In the genomic region with DNA sequence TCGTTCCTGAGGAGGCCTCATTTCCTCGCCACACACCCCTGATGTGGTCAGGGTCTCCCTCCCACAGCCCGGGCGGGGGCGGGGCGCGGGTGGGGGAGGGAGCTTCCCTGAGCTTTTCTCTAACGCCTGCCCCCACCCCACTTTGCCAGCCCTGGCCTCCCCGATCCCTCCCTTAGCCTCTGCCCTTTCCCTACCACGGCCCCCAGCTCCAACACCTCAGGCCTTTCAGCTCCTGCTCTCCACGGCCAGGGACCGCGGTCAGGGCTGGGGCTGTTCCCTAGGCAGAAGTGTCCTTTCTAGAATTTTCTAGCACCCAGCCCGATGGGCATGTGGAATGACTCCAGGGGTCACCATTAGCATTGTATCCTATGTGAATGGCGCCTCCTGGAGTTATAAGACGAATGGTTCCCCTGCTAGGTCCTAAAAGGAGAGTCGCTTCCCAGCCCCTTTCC, we compare ENCODE assay signal across 12 cellular contexts.
DNase-seq lines count a peak whose midpoint lies in the region; ATAC-seq and TF ChIP-seq lines count a peak whose summit lies in the region.
"Had no signal": no experiment of that assay in that cellular context is flagged by ENCODE, and none has a peak within 500 bp of the region (broad histone marks: within the 10 kb centered on the region; RNA-seq: fewer than 3 reads in every experiment).

No MANE protein-coding gene starts in this region.

- POLR2A ChIA-PET in PC-3 (lab: Charles Lee; ENCODE audit: unreplicated experiment): no interaction called here

- no peaks in the 10 kb centered on the region for H3K27me3 ChIP-seq in PC-3 (ENCODE audit: low read length)

- no peaks in the 10 kb centered on the region for H3K4me1 ChIP-seq in PC-3 (ENCODE audit: insufficient read depth, low read length)
- H3K4me1 ChIP-seq: A549 had no signal

- intact Hi-C loops in PC-3 (cut with micrococcal nuclease): no loop called here

- no peaks in the 10 kb centered on the region for H3K79me2 ChIP-seq in PC-3 (ENCODE audit: low read length)

- no peak overlapping the region for H2AFZ ChIP-seq in PC-3 (ENCODE audit: low read length)

- H3K9ac ChIP-seq in PC-3 (ENCODE audit: low read length): no peak overlapping the region

- no peaks in the 10 kb centered on the region for H3K27me3 Mint-ChIP-seq in stimulated activated memory B cell treated with anti-CD40 and anti-IgM and Interleukin-4, amounts not matched to agents 10 μg/mL and 1 μg/mL and 100 μg/mL, for 72 hours

- no peaks in the 10 kb centered on the region for H3K36me3 ChIP-seq in PC-3 (ENCODE audit: low read depth, low read length)

- no peak overlapping the region for H3K27ac ChIP-seq in PC-3 (ENCODE audit: low read length)
- H3K27ac ChIP-seq: A549 had no signal

- peak; percentile 21 for DNase-seq in NCI-H748 (lab: John Stamatoyannopoulos, UW; ENCODE audit: unreplicated experiment)
- no peak for DNase-seq in NCI-H748 treated with DMSO at 0.1 percent for 48 hours (lab: John Stamatoyannopoulos, UW)
- DNase-seq in PC-3: no peak
- DNase-seq in fibroblast of peridontal ligament (ENCODE audit: extremely low read depth): peak; percentile 22
- DNase-seq in NCI-H2107 treated with DMSO at 0.1 percent for 48 hours (lab: John Stamatoyannopoulos, UW; ENCODE audit: unreplicated experiment): no peak
- no peak for DNase-seq in activated CD4-positive, CD25-positive, alpha-beta regulatory T cell treated with anti-CD3 and anti-CD28 coated beads, Interleukin-2, amount 50 U/mL, for 72 hours
- DNase-seq: kidney glomerular epithelial cell, NCI-H510A treated with DMSO at 0.1 percent for 48 hours had no signal

- no peaks in the 10 kb centered on the region for H4K20me1 ChIP-seq in PC-3 (ENCODE audit: low read length)

- H3K9me3 Mint-ChIP-seq in stimulated activated memory B cell treated with anti-CD40 and anti-IgM and Interleukin-4, amounts not matched to agents 10 μg/mL and 1 μg/mL and 100 μg/mL, for 72 hours: peaks cover 4% of the 10 kb centered on the region
- H3K9me3 Mint-ChIP-seq: T-helper 2 cell treated with Interferon-gamma antibody and Interleukin-4, amounts not matched to agents 5 μg/mL and 100 μg/mL, for 36 hours had no signal

- peaks cover 35% of the 10 kb centered on the region for H3K4me1 Mint-ChIP-seq in stimulated activated memory B cell treated with anti-CD40 and anti-IgM and Interleukin-4, amounts not matched to agents 10 μg/mL and 1 μg/mL and 100 μg/mL, for 72 hours

- H3K4me3 Mint-ChIP-seq in stimulated activated memory B cell treated with anti-CD40 and anti-IgM and Interleukin-4, amounts not matched to agents 10 μg/mL and 1 μg/mL and 100 μg/mL, for 72 hours: no peak overlapping the region
- H3K4me3 Mint-ChIP-seq: T-helper 2 cell treated with Interferon-gamma antibody and Interleukin-4, amounts not matched to agents 5 μg/mL and 100 μg/mL, for 36 hours had no signal

- peak overlapping the region; percentile 82 for H3K27ac Mint-ChIP-seq in stimulated activated memory B cell treated with anti-CD40 and anti-IgM and Interleukin-4, amounts not matched to agents 10 μg/mL and 1 μg/mL and 100 μg/mL, for 72 hours

- ATAC-seq in PC-3 (no peak), GM18517 (IDR thresholded peaks at IDR 0.05; ENCODE audit: unreplicated experiment) (no peak)
- no peak for ATAC-seq in stimulated activated memory B cell treated with anti-CD40 and anti-IgM and Interleukin-4, amounts not matched to agents 10 μg/mL and 1 μg/mL and 100 μg/mL, for 72 hours

- H3F3A ChIP-seq in PC-3 (ENCODE audit: low read length, unreplicated experiment): no peaks in the 10 kb centered on the region

- H3K9me3 ChIP-seq in PC-3 (ENCODE audit: low read length): no peaks in the 10 kb centered on the region
- H3K9me3 ChIP-seq: A549 had no signal

- peak; percentile 32 for TF ChIP-seq CTCF in PC-3 (conservative IDR thresholded peaks at IDR 0.05; ENCODE audit: low read depth, low read length)

- H3K9me2 ChIP-seq in PC-3 (replicated peaks; ENCODE audit: low read length): no peaks in the 10 kb centered on the region

- no TSS peak for BruUV-seq in PC-3 (replicated peaks; lab: Mats Ljungman, UMichigan)

- no peak overlapping the region for H3K4me3 ChIP-seq in PC-3 (ENCODE audit: low read length)
- H3K4me3 ChIP-seq: A549 had no signal

- H3K36me3 Mint-ChIP-seq in stimulated activated memory B cell treated with anti-CD40 and anti-IgM and Interleukin-4, amounts not matched to agents 10 μg/mL and 1 μg/mL and 100 μg/mL, for 72 hours: no peaks in the 10 kb centered on the region

- H3K4me2 ChIP-seq in PC-3 (ENCODE audit: low read length): no peak overlapping the region
- H3K4me2 ChIP-seq: A549 had no signal

- CTCF ChIA-PET in PC-3 (lab: Charles Lee): no interaction called here

Comparison
In these comparisons a context has a peak if more than half of its experiments do, and no peak if none do; other contexts are left out.
1. DNase-seq: peak in NCI-H748 (single experiment) and fibroblast of peridontal ligament (single experiment); none in NCI-H748 treated with DMSO at 0.1 percent for 48 hours (single experiment), PC-3 (single experiment), NCI-H2107 treated with DMSO at 0.1 percent for 48 hours (single experiment) and activated CD4-positive, CD25-positive, alpha-beta regulatory T cell treated with anti-CD3 and anti-CD28 coated beads, Interleukin-2, amount 50 U/mL, for 72 hours (single experiment).